ENCODE assay signal across 8 cellular contexts in the genomic region with DNA sequence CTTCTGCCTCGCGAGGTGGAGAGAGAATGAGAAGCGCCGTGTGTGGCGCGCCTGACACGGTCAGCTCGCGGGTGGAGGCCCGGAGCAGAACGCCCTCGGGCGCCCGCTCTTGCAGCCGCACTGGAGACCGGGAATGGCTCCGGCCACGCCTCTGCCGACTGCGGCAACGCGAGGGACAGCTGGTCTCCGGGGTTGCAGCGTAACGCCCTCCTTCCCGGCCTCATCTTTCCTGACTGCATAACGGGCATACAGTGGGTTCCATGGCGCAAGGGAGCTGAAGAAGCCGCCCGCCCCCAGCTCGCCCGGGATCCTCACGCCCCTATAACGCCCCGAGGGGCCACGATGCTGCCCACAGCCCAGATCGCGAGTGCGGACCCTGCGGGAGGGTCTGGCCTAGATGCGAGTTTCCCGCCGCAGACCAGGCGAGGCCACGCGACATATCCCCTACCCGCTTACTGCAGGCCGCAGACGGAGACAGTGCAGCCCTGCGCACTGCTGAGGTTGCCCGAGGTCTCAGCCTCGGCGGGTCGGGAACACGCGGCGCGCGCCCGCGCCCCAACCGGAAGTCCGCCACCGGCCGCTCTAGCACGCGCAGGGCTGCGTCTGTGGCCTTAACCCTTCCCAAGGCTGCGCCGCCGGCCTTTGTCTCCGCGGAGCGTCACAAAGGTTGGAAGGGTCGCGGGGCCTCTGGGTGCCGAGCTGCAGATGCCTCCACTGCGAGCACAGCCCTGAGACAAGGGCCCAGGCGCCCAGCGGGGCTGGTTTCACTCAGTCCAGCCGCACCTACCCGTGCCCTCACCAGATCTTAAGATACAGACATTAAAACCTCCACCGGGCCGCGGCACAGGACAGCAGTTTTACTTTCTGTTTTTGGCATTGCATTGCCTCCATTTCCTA. TPM values are rescaled to one million over a fixed set of nuclear protein-coding genes. Genes with fewer than 3 reads are reported as not detected.
DNase-seq lines count a peak whose midpoint lies in the region; ATAC-seq and TF ChIP-seq lines count a peak whose summit lies in the region.

No MANE protein-coding gene starts in this region.

- H3K27ac Mint-ChIP-seq in IgD-negative memory B cell: peak overlapping the region; percentile 23 to 98 (median 97)
- peak overlapping the region; percentile 100 for H3K27ac Mint-ChIP-seq in activated T-cell treated with anti-CD3 and anti-CD28 coated beads, Interleukin-2, amount 50 U/mL, for 72 hours

- BruUV-seq in PC-9 (replicated peaks; lab: Mats Ljungman, UMichigan): TSS peak; percentile 66

- H3K27me3 Mint-ChIP-seq in IgD-negative memory B cell: no peaks in the 10 kb centered on the region
- H3K27me3 Mint-ChIP-seq in activated T-cell treated with anti-CD3 and anti-CD28 coated beads, Interleukin-2, amount 50 U/mL, for 72 hours (ENCODE audit: low read depth): no peaks in the 10 kb centered on the region

- peaks cover 6 to 24% (median 21%) of the 10 kb centered on the region in 3 donors for H3K4me1 Mint-ChIP-seq in IgD-negative memory B cell
- peaks cover 35% of the 10 kb centered on the region for H3K4me1 Mint-ChIP-seq in activated T-cell treated with anti-CD3 and anti-CD28 coated beads, Interleukin-2, amount 50 U/mL, for 72 hours (ENCODE audit: low read depth)

- H3K36me3 ChIP-seq in PC-9 (ENCODE audit: low read depth) (no peaks in the 10 kb centered on the region), esophagus squamous epithelium (peaks cover 0 to 28% (median 0%) of the 10 kb centered on the region in 3 donors)

- H3K9me3 Mint-ChIP-seq in IgD-negative memory B cell: no peaks in the 10 kb centered on the region
- H3K9me3 Mint-ChIP-seq in activated T-cell treated with anti-CD3 and anti-CD28 coated beads, Interleukin-2, amount 50 U/mL, for 72 hours: no peaks in the 10 kb centered on the region

- TF ChIP-seq POLR2A in esophagus squamous epithelium (IDR thresholded peaks at IDR 0.05): peak in 3 of 4 donors; percentile 46 to 89 (median 80)

- H3K4me3 ChIP-seq in PC-9 (peak overlapping the region; percentile 97), esophagus squamous epithelium (peak overlapping the region; percentile 79 to 92 (median 87))

- H3K79me2 ChIP-seq in PC-9 (ENCODE audit: low read depth): peaks cover 24% of the 10 kb centered on the region

- peak overlapping the region; percentile 98 for H2AFZ ChIP-seq in PC-9

- H3F3A ChIP-seq in PC-9 (ENCODE audit: insufficient read depth, low read depth): peaks cover 27% of the 10 kb centered on the region

- peak overlapping the region; percentile 57 to 98 (median 95) for H3K4me3 Mint-ChIP-seq in IgD-negative memory B cell
- H3K4me3 Mint-ChIP-seq in activated T-cell treated with anti-CD3 and anti-CD28 coated beads, Interleukin-2, amount 50 U/mL, for 72 hours: peak overlapping the region; percentile 72 to 89

- H3K27me3 ChIP-seq in PC-9 (ENCODE audit: insufficient read depth, low read depth): no peaks in the 10 kb centered on the region
- H3K27me3 ChIP-seq in esophagus squamous epithelium: no peaks in the 10 kb centered on the region

- TF ChIP-seq CTCF in PC-9 (conservative IDR thresholded peaks at IDR 0.05): no peak
- no peak for TF ChIP-seq CTCF in esophagus squamous epithelium (IDR thresholded peaks at IDR 0.05)

- 0 to 1% methylated on average over 18 to 28 of the region's 85 CpGs for WGBS in esophagus squamous epithelium, 2 donors

- H3K36me3 Mint-ChIP-seq in IgD-negative memory B cell: peaks cover 3% of the 10 kb centered on the region
- peaks cover 10% of the 10 kb centered on the region in 2 donors for H3K36me3 Mint-ChIP-seq in activated T-cell treated with anti-CD3 and anti-CD28 coated beads, Interleukin-2, amount 50 U/mL, for 72 hours (ENCODE audit: insufficient read depth in 2 of 2)

- H3K4me1 ChIP-seq in PC-9 (replicated peaks; ENCODE audit: insufficient read depth) (peaks cover 18% of the 10 kb centered on the region), esophagus squamous epithelium (peaks cover 16 to 43% (median 20%) of the 10 kb centered on the region in 3 donors)

- H3K4me2 ChIP-seq in PC-9: peak overlapping the region; percentile 92

- intact Hi-C loops in PC-9 (cut with micrococcal nuclease; ENCODE audit: unreplicated experiment): loop anchor here (1.0 to 2.0 kb wide), 4 partner anchors 19 to 88 kb away; a partner anchor contains a TSS
- intact Hi-C loops in esophagus squamous epithelium (cut with DNase I): no loop called here

- H3K9me3 ChIP-seq in PC-9 (ENCODE audit: insufficient read depth, low read depth): no peaks in the 10 kb centered on the region
- H3K9me3 ChIP-seq in esophagus squamous epithelium: no peaks in the 10 kb centered on the region

- POLR2A ChIA-PET in PC-9 (lab: Charles Lee; ENCODE audit: unreplicated experiment): interaction anchor here (0.5 to 0.7 kb wide), 3 partner anchors 88 to 1003 kb away, joined by 3 read pairs; a partner anchor contains a TSS

- DNase-seq in DMS153 treated with DMSO at 0.1 percent for 48 hours (lab: John Stamatoyannopoulos, UW; ENCODE audit: unreplicated experiment): peak; percentile 83
- DNase-seq in PC-9: peak; percentile 75 to 94
- DNase-seq in activated T-cell treated with anti-CD3 and anti-CD28 coated beads, Interleukin-2, amount 50 U/mL, for 72 hours: peak; percentile 91 to 94
- DNase-seq in esophagus squamous epithelium (lab: John Stamatoyannopoulos, UW): peak; percentile 50
- peak; percentile 93 for DNase-seq in myocyte (ENCODE audit: low read depth)
- DNase-seq in stimulated activated CD8-positive, alpha-beta memory T cell treated with anti-CD3 and anti-CD28 coated beads, Interleukin-7, amount 100 ng/mL, for 4 hours (ENCODE audit: low read depth in 2 of 2): peak; percentile 77 to 89

- peak; percentile 79 for ATAC-seq in GM21529 (IDR thresholded peaks at IDR 0.05; ENCODE audit: unreplicated experiment)
- ATAC-seq in activated T-cell treated with anti-CD3 and anti-CD28 coated beads, Interleukin-2, amount 50 U/mL, for 72 hours (replicated peaks in 1 of 2): peak; percentile 92 to 95

- CTCF ChIA-PET in PC-9 (lab: Charles Lee): interaction anchor here (0.6 kb wide), 1 partner anchor 45 kb away, joined by 5 read pairs; no protein-coding TSS in a partner anchor

- no peaks in the 10 kb centered on the region for H4K20me1 ChIP-seq in PC-9 (ENCODE audit: insufficient read depth)

- H3K27ac ChIP-seq in PC-9 (peak overlapping the region; percentile 48), esophagus squamous epithelium (peak overlapping the region; percentile 92 to 96 (median 94))

- no peaks in the 10 kb centered on the region for H3K9me2 ChIP-seq in PC-9 (ENCODE audit: insufficient read depth)

RNA-seq across cellular contexts. Expression of a gene that starts 18.8 kb away (rescaled TPM):
- polyA plus RNA-seq in IgD-negative memory B cell: 45.0 TPM
- total RNA-seq in PC-9 (2021) (59.3 and 66.9 TPM in 2 replicates), esophagus squamous epithelium (10 to 100 TPM; 16.2 to 41.4 (median 25.8) TPM), myocyte (25.4 and 35.4 TPM in 2 replicates)
- 10 to 100 TPM; 21.7 to 23.2 TPM for total RNA-seq in activated T-cell treated with anti-CD3 and anti-CD28 coated beads, Interleukin-2, amount 50 U/mL, for 72 hours
- 31.3 TPM for polyA plus RNA-seq in myocyte (2012)

RNA-seq across cellular contexts. Expression of a gene that starts 21.3 kb away (rescaled TPM):
- not detected for polyA plus RNA-seq in IgD-negative memory B cell
- total RNA-seq in PC-9 (2021): 11.6 and 17.0 TPM in 2 replicates
- under 1 TPM; 0.25 to 0.72 TPM for total RNA-seq in activated T-cell treated with anti-CD3 and anti-CD28 coated beads, Interleukin-2, amount 50 U/mL, for 72 hours
- total RNA-seq in esophagus squamous epithelium: 1 to 10 TPM in 3 of 4 donors, under 1 TPM in 1; 0.53 to 3.6 (median 1.8) TPM
- 4.2 and 5.6 TPM in 2 replicates for total RNA-seq in myocyte
- polyA plus RNA-seq in myocyte (2012): 10.2 TPM

RNA-seq across cellular contexts. Expression of a gene that starts 48.3 kb away (rescaled TPM):
- polyA plus RNA-seq in IgD-negative memory B cell: 0.26 TPM
- total RNA-seq in PC-9 (2021) (70.8 and 72.7 TPM in 2 replicates), esophagus squamous epithelium (10 to 100 TPM; 17.0 to 28.7 (median 25.1) TPM), myocyte (11.6 and 14.9 TPM in 2 replicates)
- total RNA-seq in activated T-cell treated with anti-CD3 and anti-CD28 coated beads, Interleukin-2, amount 50 U/mL, for 72 hours: 10 to 100 TPM; 24.9 to 25.7 TPM
- 12.7 TPM for polyA plus RNA-seq in myocyte (2012)

Comparison
In these comparisons a context has a peak if more than half of its experiments do, and no peak if none do; other contexts are left out.
1. Peak in every context shown above with its lines: DNase-seq, ATAC-seq, H3K4me3 ChIP-seq and H3K27ac ChIP-seq.